28 cellular contexts compared by ENCODE assay signal in genomic region chr1:171937938-171938337, GRCh38.
"Had no signal": no experiment of that assay in that cellular context is flagged by ENCODE, and none has a peak within 500 bp of the region (broad histone marks: within the 10 kb centered on the region; RNA-seq: fewer than 3 reads in every experiment).

No MANE protein-coding gene starts in this region.

- H2AFZ ChIP-seq: neural progenitor cell, parathyroid adenoma had no signal

- H3K27ac Mint-ChIP-seq: natural killer cell treated with Interleukin-12 subunit alpha and Interleukin-12 subunit beta and Interleukin-15 and Interleukin-18, amount 100 ng/mL, for 72 hours; neural progenitor cell; progenitor cell of endocrine pancreas; stimulated activated effector memory CD8-positive, alpha-beta T cell treated with anti-CD3 and anti-CD28 coated beads, Interleukin-12 subunit alpha, Interleukin-12 subunit beta, amount 100 ng/mL, for 72 hours; stimulated activated naive B cell treated with anti-CD40 and anti-IgM and Interleukin-4, amounts not matched to agents 10 μg/mL and 1 μg/mL and 100 μg/mL, for 72 hours; stimulated activated naive CD8-positive, alpha-beta T cell treated with anti-CD3 and anti-CD28 coated beads, Interleukin-15, Interleukin-2, amounts not matched to agents 100 ng/mL and 50 ng/mL, for 24 hours had no signal

- H3K36me3 Mint-ChIP-seq: natural killer cell treated with Interleukin-12 subunit alpha and Interleukin-12 subunit beta and Interleukin-15 and Interleukin-18, amount 100 ng/mL, for 72 hours; neural progenitor cell; stimulated activated effector memory CD8-positive, alpha-beta T cell treated with anti-CD3 and anti-CD28 coated beads, Interleukin-12 subunit alpha, Interleukin-12 subunit beta, amount 100 ng/mL, for 72 hours; stimulated activated naive B cell treated with anti-CD40 and anti-IgM and Interleukin-4, amounts not matched to agents 10 μg/mL and 1 μg/mL and 100 μg/mL, for 72 hours had no signal

- H3K27ac ChIP-seq: neural progenitor cell, ovary, parathyroid adenoma, psoas muscle, right lobe of liver, sigmoid colon, stomach, thoracic aorta, thyroid gland, tibial nerve, upper lobe of left lung, vagina had no signal

- H3K79me2 ChIP-seq: parathyroid adenoma had no signal

- H3K27me3 Mint-ChIP-seq: progenitor cell of endocrine pancreas; stimulated activated naive B cell treated with anti-CD40 and anti-IgM and Interleukin-4, amounts not matched to agents 10 μg/mL and 1 μg/mL and 100 μg/mL, for 72 hours; stimulated activated naive CD8-positive, alpha-beta T cell treated with anti-CD3 and anti-CD28 coated beads, Interleukin-15, Interleukin-2, amounts not matched to agents 100 ng/mL and 50 ng/mL, for 24 hours had no signal

- DNase-seq: occipital lobe; ovary; posterior cingulate gyrus; psoas muscle; right cardiac atrium; right lobe of liver; sigmoid colon; small intestine; stimulated activated CD4-positive, alpha-beta T cell treated with anti-CD3 and anti-CD28 coated beads, Interleukin-15, amount 100 ng/mL, for 24 hours; stimulated activated CD4-positive, alpha-beta T cell treated with anti-CD3 and anti-CD28 coated beads, Interleukin-2, amount 100 ng/mL, for 24 hours; stimulated activated CD4-positive, alpha-beta T cell treated with anti-CD3 and anti-CD28 coated beads, Interleukin-2, amount 100 ng/mL, for 48 hours; stimulated activated CD4-positive, alpha-beta T cell treated with anti-CD3 and anti-CD28 coated beads, Interleukin-4, amount 100 ng/mL, for 24 hours; stimulated activated naive B cell treated with anti-CD40 and anti-IgM and Interleukin-4, amounts not matched to agents 10 μg/mL and 1 μg/mL and 100 μg/mL, for 72 hours; stimulated activated naive CD4-positive, alpha-beta T cell treated with Interleukin-2 at 50 U/mL for 16 hours; stomach; thyroid gland; trophoblast cell; upper lobe of left lung had no signal

- H3K4me1 ChIP-seq: parathyroid adenoma, psoas muscle, right lobe of liver, sigmoid colon, thyroid gland, tibial nerve, vagina had no signal

- H3K9me3 Mint-ChIP-seq: natural killer cell treated with Interleukin-12 subunit alpha and Interleukin-12 subunit beta and Interleukin-15 and Interleukin-18, amount 100 ng/mL, for 72 hours; neural progenitor cell; stimulated activated effector memory CD8-positive, alpha-beta T cell treated with anti-CD3 and anti-CD28 coated beads, Interleukin-12 subunit alpha, Interleukin-12 subunit beta, amount 100 ng/mL, for 72 hours; stimulated activated naive B cell treated with anti-CD40 and anti-IgM and Interleukin-4, amounts not matched to agents 10 μg/mL and 1 μg/mL and 100 μg/mL, for 72 hours had no signal

- H3K4me1 Mint-ChIP-seq: stimulated activated effector memory CD8-positive, alpha-beta T cell treated with anti-CD3 and anti-CD28 coated beads, Interleukin-12 subunit alpha, Interleukin-12 subunit beta, amount 100 ng/mL, for 72 hours; stimulated activated naive B cell treated with anti-CD40 and anti-IgM and Interleukin-4, amounts not matched to agents 10 μg/mL and 1 μg/mL and 100 μg/mL, for 72 hours had no signal

- H3K36me3 ChIP-seq: neural progenitor cell, ovary, right lobe of liver, sigmoid colon, stomach, thoracic aorta, thyroid gland, tibial nerve, upper lobe of left lung, vagina had no signal

- H3K4me3 Mint-ChIP-seq: natural killer cell treated with Interleukin-12 subunit alpha and Interleukin-12 subunit beta and Interleukin-15 and Interleukin-18, amount 100 ng/mL, for 72 hours; neural progenitor cell; stimulated activated effector memory CD8-positive, alpha-beta T cell treated with anti-CD3 and anti-CD28 coated beads, Interleukin-12 subunit alpha, Interleukin-12 subunit beta, amount 100 ng/mL, for 72 hours; stimulated activated naive B cell treated with anti-CD40 and anti-IgM and Interleukin-4, amounts not matched to agents 10 μg/mL and 1 μg/mL and 100 μg/mL, for 72 hours; stimulated activated naive CD8-positive, alpha-beta T cell treated with anti-CD3 and anti-CD28 coated beads, Interleukin-15, Interleukin-2, amounts not matched to agents 100 ng/mL and 50 ng/mL, for 24 hours had no signal

- ATAC-seq: natural killer cell treated with Interleukin-12 subunit alpha and Interleukin-12 subunit beta and Interleukin-15 and Interleukin-18, amount 100 ng/mL, for 72 hours; psoas muscle; right cardiac atrium; right lobe of liver; stimulated activated effector memory CD8-positive, alpha-beta T cell treated with anti-CD3 and anti-CD28 coated beads, Interleukin-12 subunit alpha, Interleukin-12 subunit beta, amount 100 ng/mL, for 72 hours; stimulated activated naive B cell treated with anti-CD40 and anti-IgM and Interleukin-4, amounts not matched to agents 10 μg/mL and 1 μg/mL and 100 μg/mL, for 72 hours had no signal

- H3K27me3 ChIP-seq: neural progenitor cell, ovary, right lobe of liver, sigmoid colon, stomach, thyroid gland, tibial nerve, upper lobe of left lung, vagina had no signal

- H3K4me2 ChIP-seq: neural progenitor cell had no signal

- H3K9me3 ChIP-seq: ovary, psoas muscle, right lobe of liver, sigmoid colon, stomach, thoracic aorta, thyroid gland, tibial nerve, upper lobe of left lung, vagina had no signal

- H3K4me3 ChIP-seq: neural progenitor cell, ovary, psoas muscle, right lobe of liver, sigmoid colon, stomach, thoracic aorta, thyroid gland, tibial nerve, upper lobe of left lung, vagina had no signal

- H3K9ac ChIP-seq: neural progenitor cell, parathyroid adenoma had no signal

- FAIRE-seq: small intestine, urothelium cell line had no signal
